8 cellular contexts compared by ENCODE assay signal in the genomic region with DNA sequence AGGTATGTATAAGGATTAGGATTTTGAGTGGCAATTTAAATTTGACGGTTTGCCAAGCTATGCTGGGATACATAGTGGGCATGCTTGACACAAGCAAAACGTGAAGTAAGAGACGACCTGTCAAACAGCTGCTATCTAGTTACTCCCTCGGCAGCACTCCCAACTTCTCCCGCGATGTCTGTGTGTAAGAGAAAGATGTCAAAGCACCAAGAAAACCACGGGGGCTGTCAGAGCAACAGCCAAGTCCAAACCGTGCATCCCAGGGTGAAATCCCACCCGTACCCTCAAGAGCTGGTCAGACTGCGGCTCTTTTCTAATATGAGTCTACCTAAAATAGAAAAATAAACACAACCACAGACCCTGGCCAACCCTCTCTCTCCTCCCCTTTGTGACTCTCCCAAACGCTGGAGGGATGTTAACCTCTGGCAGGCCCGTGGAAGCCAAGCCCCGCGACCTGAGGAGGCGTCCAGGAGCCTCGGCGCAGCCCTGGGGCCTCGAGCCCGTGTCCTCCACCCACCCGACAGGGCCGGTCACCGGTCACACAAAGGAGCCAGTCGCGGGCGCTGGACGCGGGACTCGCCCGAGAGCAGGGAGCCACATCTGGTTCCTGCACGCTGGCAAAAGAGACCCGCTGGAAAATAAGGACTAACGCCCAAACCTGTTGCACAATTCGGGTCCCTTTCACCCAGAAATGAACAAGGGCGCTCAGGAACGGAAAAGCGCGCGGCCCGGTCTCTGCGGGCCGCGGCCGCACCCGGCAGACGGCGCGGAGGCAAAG. TPM values are rescaled to one million over a fixed set of nuclear protein-coding genes. Genes with fewer than 3 reads are reported as not detected.
DNase-seq lines count a peak whose midpoint lies in the region; ATAC-seq and TF ChIP-seq lines count a peak whose summit lies in the region.

No MANE protein-coding gene starts in this region.

- H3K9me3 ChIP-seq in mesodermal cell (ENCODE audit: control insufficient read depth, low read length) (no peaks in the 10 kb centered on the region), suprapubic skin (no peaks in the 10 kb centered on the region)

- ATAC-seq in HG02588 (IDR thresholded peaks at IDR 0.05; ENCODE audit: unreplicated experiment): peak; percentile 27

- peak overlapping the region; percentile 72 for H3K4me3 ChIP-seq in mesodermal cell (ENCODE audit: extremely low read depth, insufficient read depth, low read length, poor library complexity, severe bottlenecking)
- H3K4me3 ChIP-seq in suprapubic skin: peak overlapping the region; percentile 91

- no peak for TF ChIP-seq EP300 in suprapubic skin (IDR thresholded peaks at IDR 0.05)

- DNase-seq in activated CD8-positive, alpha-beta memory T cell treated with anti-CD3 and anti-CD28 coated beads for 24 hours: peak; percentile 72
- no peak for DNase-seq in activated CD8-positive, alpha-beta memory T cell treated with anti-CD3 and anti-CD28 coated beads, Interleukin-2, amount 50 U/mL, for 4 hours
- DNase-seq in NCI-H1092 (lab: John Stamatoyannopoulos, UW): peak; percentile 8
- DNase-seq in activated CD4-positive, alpha-beta T cell treated with anti-CD3 and anti-CD28 coated beads, Interleukin-2, amount 50 U/mL, for 4 hours: peak; percentile 1 to 7
- DNase-seq in epithelial cell of prostate (ENCODE audit: low read depth, low spot score): no peak
- peak; percentile 82 to 86 for DNase-seq in suprapubic skin (ENCODE audit: low spot score in 2 of 2)

- H3K36me3 ChIP-seq in mesodermal cell (ENCODE audit: control insufficient read depth, insufficient read depth, low read length) (no peaks in the 10 kb centered on the region), suprapubic skin (no peaks in the 10 kb centered on the region)

- no peak for TF ChIP-seq CTCF in suprapubic skin (IDR thresholded peaks at IDR 0.05)

- no peak for TF ChIP-seq POLR2A in suprapubic skin (IDR thresholded peaks at IDR 0.05)

- H3K27me3 ChIP-seq in suprapubic skin: no peaks in the 10 kb centered on the region

- peak overlapping the region; percentile 71 for H3K27ac ChIP-seq in epithelial cell of prostate
- H3K27ac ChIP-seq in mesodermal cell (ENCODE audit: low read depth, low read length, severe bottlenecking): peak overlapping the region; percentile 75
- peak overlapping the region; percentile 96 for H3K27ac ChIP-seq in suprapubic skin

- peaks cover 11% of the 10 kb centered on the region for H3K4me1 ChIP-seq in mesodermal cell (ENCODE audit: control insufficient read depth, insufficient read depth, low read length, poor library complexity, severe bottlenecking)
- peaks cover 28% of the 10 kb centered on the region for H3K4me1 ChIP-seq in suprapubic skin

- WGBS in mesodermal cell (ENCODE audit: insufficient coverage in 2 of 2), 2 experiments: 0% methylated on average over 43 to 45 of the region's 47 CpGs
- WGBS in suprapubic skin: 2% methylated on average over 10 of the region's 47 CpGs

RNA-seq across cellular contexts. Expression of a gene that starts 1.0 kb away (rescaled TPM):
- polyA plus RNA-seq in mesodermal cell (2013, experiment 1 of 2): 38.8 TPM
- polyA plus RNA-seq in mesodermal cell (2013, experiment 2 of 2): 36.6 TPM
- total RNA-seq in suprapubic skin: 10 to 100 TPM in 2 of 4 donors, 1 to 10 TPM in 2; 8.0 to 24.1 (median 10.5) TPM

Comparison
In these comparisons a context has a peak if more than half of its experiments do, and no peak if none do; other contexts are left out.
1. DNase-seq: peak in activated CD8-positive, alpha-beta memory T cell treated with anti-CD3 and anti-CD28 coated beads for 24 hours (single experiment), NCI-H1092 (single experiment), activated CD4-positive, alpha-beta T cell treated with anti-CD3 and anti-CD28 coated beads, Interleukin-2, amount 50 U/mL, for 4 hours (2 of 2) and suprapubic skin (2 of 2); none in activated CD8-positive, alpha-beta memory T cell treated with anti-CD3 and anti-CD28 coated beads, Interleukin-2, amount 50 U/mL, for 4 hours (single experiment) and epithelial cell of prostate (single experiment).
2. Peak in every context shown above with its lines, with median percentiles within 50 percentile points of each other: H3K27ac ChIP-seq.